20 cellular contexts compared by ENCODE assay signal in genomic region chr7:93530701-93531100, GRCh38.
"Had no signal": no experiment of that assay in that cellular context is flagged by ENCODE, and none has a peak within 500 bp of the region (broad histone marks: within the 10 kb centered on the region; RNA-seq: fewer than 3 reads in every experiment).

No MANE protein-coding gene starts in this region.

- DNase-seq: effector memory CD4-positive, alpha-beta T cell; esophagus squamous epithelium; foreskin fibroblast; head of caudate nucleus; kidney; left cardiac atrium; left ventricle myocardium inferior; lower lobe of right lung; natural killer cell; posterior cingulate gyrus; spleen; stimulated activated CD4-positive, alpha-beta T cell treated with anti-CD3 and anti-CD28 coated beads, Interleukin-15, amount 100 ng/mL, for 24 hours; stimulated activated CD4-positive, alpha-beta T cell treated with anti-CD3 and anti-CD28 coated beads, Interleukin-1b, Interleukin-23, amount 100 ng/mL, for 48 hours; stimulated activated CD4-positive, alpha-beta T cell treated with anti-CD3 and anti-CD28 coated beads, Interleukin-4, amount 100 ng/mL, for 24 hours; tibial artery; upper lobe of left lung; uterus had no signal

- ATAC-seq: gastroesophageal sphincter; left cardiac atrium; lower lobe of right lung; natural killer cell; sciatic nerve; stimulated activated memory B cell treated with anti-CD40 and anti-IgM and Interleukin-4, amounts not matched to agents 10 μg/mL and 1 μg/mL and 100 μg/mL, for 72 hours had no signal
